1 cellular context compared by ENCODE assay signal in the genomic region with DNA sequence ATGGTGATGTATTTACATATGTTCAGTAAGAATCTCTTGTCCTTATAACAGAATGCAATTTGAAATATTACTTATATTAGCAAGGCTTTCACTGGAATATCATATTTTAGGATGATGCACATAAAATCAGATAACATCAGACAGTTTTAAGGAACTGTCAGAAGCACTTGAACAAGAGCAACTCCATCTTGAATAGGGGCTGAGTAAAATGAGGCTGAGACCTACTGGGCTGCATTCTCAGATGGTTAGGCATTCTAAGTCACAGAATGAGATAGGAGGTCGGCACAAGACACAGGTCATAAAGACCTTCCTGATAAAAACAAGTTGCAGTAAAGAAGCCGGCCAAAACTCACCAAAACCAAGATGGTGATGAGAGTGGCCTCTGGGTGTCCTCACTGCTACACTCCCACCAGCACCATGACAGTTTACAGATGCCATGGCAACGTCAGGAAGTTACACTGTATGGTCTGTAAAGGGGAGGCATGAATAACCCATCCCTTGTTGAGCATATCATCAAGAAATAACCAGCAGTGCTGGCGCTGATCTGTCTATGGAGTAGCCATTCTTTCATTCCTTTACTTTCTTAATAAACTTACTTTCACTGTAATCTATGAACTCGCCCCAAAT.
TF ChIP-seq lines count a peak whose summit lies in the region.

No MANE protein-coding gene starts in this region.

TF ChIP-seq in HepG2, 621 proteins besides CTCF, POLR2A, EP300 and RAD21 (continued from another document):
- TF ChIP-seq RFX3 (CRISPR knock-in tag; IDR thresholded peaks at IDR 0.05), result peak; percentile 91
- TF ChIP-seq, protein P1, sequence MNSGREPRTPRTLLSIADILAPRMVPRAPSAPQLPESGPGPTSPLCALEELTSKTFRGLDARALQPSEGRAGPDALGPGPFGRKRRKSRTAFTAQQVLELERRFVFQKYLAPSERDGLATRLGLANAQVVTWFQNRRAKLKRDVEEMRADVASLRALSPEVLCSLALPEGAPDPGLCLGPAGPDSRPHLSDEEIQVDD (CRISPR knock-in tag; IDR thresholded peaks at IDR 0.05; ENCODE audit: borderline replicate concordance), result no peak
- TF ChIP-seq SMC3 (IDR thresholded peaks at IDR 0.05; ENCODE audit: low read length), result peak; percentile 44; the same call in 1 of the 2 replicates
- no peak for TF ChIP-seq ELF3 (CRISPR knock-in tag; IDR thresholded peaks at IDR 0.05)
- peak; percentile 87 for TF ChIP-seq STAG1 (CRISPR knock-in tag; IDR thresholded peaks at IDR 0.05)
TF ChIP-seq in HepG2: peak in this region for 7.
